In genomic region chr19:33493401-33494275, GRCh38 we compare ENCODE assay signal across 17 cellular contexts. TPM values are rescaled to one million over a fixed set of nuclear protein-coding genes. Genes with fewer than 3 reads are reported as not detected.
DNase-seq lines count a peak whose midpoint lies in the region; ATAC-seq and TF ChIP-seq lines count a peak whose summit lies in the region.
"Had no signal": no experiment of that assay in that cellular context is flagged by ENCODE, and none has a peak within 500 bp of the region (broad histone marks: within the 10 kb centered on the region; RNA-seq: fewer than 3 reads in every experiment).

No MANE protein-coding gene starts in this region.

- no peak overlapping the region for H3K9ac ChIP-seq in trophoblast cell (ENCODE audit: low read length)

- H3K27me3 Mint-ChIP-seq in CD14-positive monocyte (ENCODE audit: low read depth in 3 of 3): peaks cover 0 to 1% (median 0%) of the 10 kb centered on the region in 3 donors

- intact Hi-C loops in CD14-positive monocyte (cut with micrococcal nuclease): no loop called here
- intact Hi-C loops in lower lobe of right lung (cut with DNase I): no loop called here
- intact Hi-C loops in sigmoid colon (cut with DNase I): no loop called here

- no peak overlapping the region for H3K4me3 Mint-ChIP-seq in CD14-positive monocyte

- H4K8ac ChIP-seq in trophoblast cell (ENCODE audit: low read depth, low read length): no peak overlapping the region

- H2BK120ac ChIP-seq in trophoblast cell (ENCODE audit: insufficient read depth, low read length, poor library complexity): no peak overlapping the region

- H3K4me2 ChIP-seq in trophoblast cell (ENCODE audit: low read length): no peak overlapping the region

- H3K9me3 ChIP-seq in RWPE2 (ENCODE audit: severe bottlenecking): no peaks in the 10 kb centered on the region
- H3K9me3 ChIP-seq in lower lobe of right lung: no peaks in the 10 kb centered on the region
- no peaks in the 10 kb centered on the region for H3K9me3 ChIP-seq in sigmoid colon
- H3K9me3 ChIP-seq in trophoblast cell (ENCODE audit: insufficient read depth, low read depth, low read length): no peaks in the 10 kb centered on the region

- H3K18ac ChIP-seq in trophoblast cell (ENCODE audit: low read length): no peak overlapping the region

- TF ChIP-seq CTCF in CD14-positive monocyte (IDR thresholded peaks at IDR 0.05) (no peak), RWPE2 (IDR thresholded peaks at IDR 0.05; ENCODE audit: poor library complexity, severe bottlenecking) (no peak), lower lobe of right lung (IDR thresholded peaks at IDR 0.05) (no peak), sigmoid colon (IDR thresholded peaks at IDR 0.05) (no peak)

- 93 to 95% methylated on average over 14 of the region's 14 CpGs for WGBS in sigmoid colon, 2 donors
- no CpG with 5 or more reads among the region's 14 CpGs for WGBS in trophoblast cell (ENCODE audit: extremely low coverage, insufficient coverage, insufficient read length)

- no peaks in the 10 kb centered on the region for H3K27me3 ChIP-seq in RWPE2 (ENCODE audit: insufficient read depth, poor library complexity, severe bottlenecking)
- H3K27me3 ChIP-seq in lower lobe of right lung (ENCODE audit: low read depth): no peaks in the 10 kb centered on the region
- H3K27me3 ChIP-seq in sigmoid colon: no peaks in the 10 kb centered on the region
- no peaks in the 10 kb centered on the region for H3K27me3 ChIP-seq in trophoblast cell (ENCODE audit: insufficient read depth, low read length)

- H3K79me2 ChIP-seq in trophoblast cell (ENCODE audit: control insufficient read depth, insufficient read depth, low read length, poor library complexity): no peaks in the 10 kb centered on the region

- no peak overlapping the region for H3K27ac ChIP-seq in RWPE2 (ENCODE audit: poor library complexity, severe bottlenecking)
- H3K27ac ChIP-seq in lower lobe of right lung: no peak overlapping the region
- no peak overlapping the region for H3K27ac ChIP-seq in sigmoid colon
- no peak overlapping the region for H3K27ac ChIP-seq in trophoblast cell (ENCODE audit: low read depth, low read length)

- H3K9me3 Mint-ChIP-seq in CD14-positive monocyte: no peaks in the 10 kb centered on the region

- H3K23ac ChIP-seq in trophoblast cell (ENCODE audit: low read length): no peak overlapping the region

- no peak for TF ChIP-seq POLR2A in sigmoid colon (IDR thresholded peaks at IDR 0.05)

- no peak overlapping the region for H3K14ac ChIP-seq in trophoblast cell (ENCODE audit: low read length)

- H4K12ac ChIP-seq in trophoblast cell (ENCODE audit: low read depth, low read length): no peak overlapping the region

- no peak for TF ChIP-seq EP300 in sigmoid colon (IDR thresholded peaks at IDR 0.05)

- H2BK12ac ChIP-seq in trophoblast cell (ENCODE audit: low read length): no peak overlapping the region

- H3K36me3 Mint-ChIP-seq in CD14-positive monocyte: peaks cover 4 to 5% of the 10 kb centered on the region in 2 donors

- H2AK5ac ChIP-seq in trophoblast cell (ENCODE audit: low read length): no peak overlapping the region

- ATAC-seq in RWPE2 (ENCODE audit: low read depth) (no peak), lower lobe of right lung (no peak), HG03520 (IDR thresholded peaks at IDR 0.05; ENCODE audit: unreplicated experiment) (no peak)

- H3K79me1 ChIP-seq in trophoblast cell (ENCODE audit: low read length): no peaks in the 10 kb centered on the region

- DNase-seq in CD14-positive monocyte (ENCODE audit: low spot score) (peak; percentile 33), RWPE2 (ENCODE audit: low spot score) (peak; percentile 42), lower lobe of right lung (peak; percentile 26), sigmoid colon (peak; percentile 56), NCI-H524 treated with DMSO at 0.1 percent for 48 hours (lab: John Stamatoyannopoulos, UW) (no peak), trophoblast cell (no peak)
- DNase-seq: C1 segment of cervical spinal cord, DMS79, KG1, NCI-H1417, NCI-H187 treated with DMSO at 0.1 percent for 48 hours, NCI-H2227 treated with DMSO at 0.1 percent for 48 hours, NCI-H510A treated with DMSO at 0.1 percent for 48 hours, NCI-H82, OCI-M1, SHP77 treated with DMSO at 0.1 percent for 48 hours had no signal

- no peak overlapping the region for H3K4ac ChIP-seq in trophoblast cell (ENCODE audit: low read depth, low read length)

- H3K36me3 ChIP-seq in RWPE2 (ENCODE audit: low read depth): no peaks in the 10 kb centered on the region
- peaks cover 22% of the 10 kb centered on the region for H3K36me3 ChIP-seq in lower lobe of right lung
- H3K36me3 ChIP-seq in sigmoid colon: peaks cover 0 to 27% (median 0%) of the 10 kb centered on the region in 4 donors
- H3K36me3 ChIP-seq in trophoblast cell (ENCODE audit: control insufficient read depth in 1 of 2, insufficient read depth in 2 of 2, low read length in 2 of 2): peaks cover 0 to 6% of the 10 kb centered on the region in 2 experiments

- peak overlapping the region in 3 of 7 donors; percentile 10 to 50 (median 26) for H3K27ac Mint-ChIP-seq in CD14-positive monocyte

- no peak overlapping the region for H2AFZ ChIP-seq in trophoblast cell (ENCODE audit: insufficient read depth, low read length, poor library complexity)

- H3K4me1 ChIP-seq in RWPE2 (ENCODE audit: insufficient read depth, poor library complexity, severe bottlenecking) (no peaks in the 10 kb centered on the region), lower lobe of right lung (no peaks in the 10 kb centered on the region), sigmoid colon (no peaks in the 10 kb centered on the region), trophoblast cell (ENCODE audit: control insufficient read depth in 1 of 2, insufficient read depth in 2 of 2, low read length in 2 of 2) (no peaks in the 10 kb centered on the region)

- H4K91ac ChIP-seq in trophoblast cell (ENCODE audit: low read depth, low read length): no peak overlapping the region

- H3K4me1 Mint-ChIP-seq in CD14-positive monocyte: no peaks in the 10 kb centered on the region

- no peak overlapping the region for H3K4me3 ChIP-seq in RWPE2 (ENCODE audit: severe bottlenecking)
- no peak overlapping the region for H3K4me3 ChIP-seq in lower lobe of right lung
- no peak overlapping the region for H3K4me3 ChIP-seq in sigmoid colon
- H3K4me3 ChIP-seq in trophoblast cell (ENCODE audit: low read depth, low read length): no peak overlapping the region

- H2BK5ac ChIP-seq in trophoblast cell (ENCODE audit: low read depth, low read length, poor library complexity): no peak overlapping the region

RNA-seq across cellular contexts. Expression of gene PEPD, which starts 28.0 kb away (rescaled TPM):
- polyA plus RNA-seq in CD14-positive monocyte (100 to 1,000 TPM; 171 to 218 TPM), sigmoid colon (100 to 1,000 TPM in 1 of 3 donors, 10 to 100 TPM in 2; 50.0 to 187 (median 79.3) TPM)
- total RNA-seq in lower lobe of right lung (94.0 TPM), sigmoid colon (10 to 100 TPM; 61.5 to 69.0 (median 64.9) TPM)
- polyA plus RNA-seq in trophoblast cell (2013): 37.8 and 39.4 TPM in 2 replicates

Comparison
In these comparisons a context has a peak if more than half of its experiments do, and no peak if none do; other contexts are left out.
1. DNase-seq: peak in CD14-positive monocyte (single experiment), RWPE2 (single experiment), lower lobe of right lung (single experiment) and sigmoid colon (single experiment); none in NCI-H524 treated with DMSO at 0.1 percent for 48 hours (single experiment) and trophoblast cell (0 of 2).